ENCODE assay signal across 17 cellular contexts in genomic region chr21:23496729-23497128, GRCh38.
DNase-seq lines count a peak whose midpoint lies in the region; ATAC-seq and TF ChIP-seq lines count a peak whose summit lies in the region.
"Had no signal": no experiment of that assay in that cellular context is flagged by ENCODE, and none has a peak within 500 bp of the region (broad histone marks: within the 10 kb centered on the region; RNA-seq: fewer than 3 reads in every experiment).

No MANE protein-coding gene starts in this region.

- H3K36me3 ChIP-seq in sigmoid colon (no peaks in the 10 kb centered on the region), tibial artery (no peaks in the 10 kb centered on the region)
- H3K36me3 ChIP-seq: transverse colon had no signal

- TF ChIP-seq CTCF in sigmoid colon (IDR thresholded peaks at IDR 0.05) (no peak), tibial artery (IDR thresholded peaks at IDR 0.05) (no peak)

- H3K27ac ChIP-seq in sigmoid colon, result no peak overlapping the region
- H3K27ac ChIP-seq in tibial artery, result no peak overlapping the region
- H3K27ac ChIP-seq: transverse colon had no signal

- no peaks in the 10 kb centered on the region for H3K4me1 ChIP-seq in sigmoid colon
- H3K4me1 ChIP-seq in tibial artery, result no peaks in the 10 kb centered on the region
- H3K4me1 ChIP-seq: transverse colon had no signal

- H3K9me3 ChIP-seq in sigmoid colon (peaks cover 0 to 3% (median 0%) of the 10 kb centered on the region in 4 donors), tibial artery (no peaks in the 10 kb centered on the region)
- H3K9me3 ChIP-seq: transverse colon had no signal

- peak; percentile 94 for ATAC-seq in GM18517 (IDR thresholded peaks at IDR 0.05; ENCODE audit: unreplicated experiment)
- ATAC-seq in GM21390 (IDR thresholded peaks at IDR 0.05; ENCODE audit: unreplicated experiment), result peak; percentile 84
- ATAC-seq in HG02870 (IDR thresholded peaks at IDR 0.05; ENCODE audit: unreplicated experiment), result peak; percentile 53
- peak; percentile 81 for ATAC-seq in HG03457 (IDR thresholded peaks at IDR 0.05; ENCODE audit: unreplicated experiment)
- ATAC-seq: Panc1 had no signal

- H3K4me3 ChIP-seq in sigmoid colon (no peak overlapping the region), tibial artery (no peak overlapping the region)
- H3K4me3 ChIP-seq: transverse colon had no signal

- no peaks in the 10 kb centered on the region for H3K27me3 ChIP-seq in sigmoid colon
- no peaks in the 10 kb centered on the region for H3K27me3 ChIP-seq in tibial artery
- H3K27me3 ChIP-seq: transverse colon had no signal

- no peak for TF ChIP-seq POLR2A in sigmoid colon (IDR thresholded peaks at IDR 0.05)

- WGBS in sigmoid colon, 2 donors, result 44 to 65% methylated on average over 1 of the region's 1 CpG

- no peak for TF ChIP-seq EP300 in sigmoid colon (IDR thresholded peaks at IDR 0.05)

- intact Hi-C loops in cardiac septum (cut with DNase I) (no loop called here), sigmoid colon (cut with DNase I) (no loop called here), tibial artery (cut with DNase I; ENCODE audit: low total_unique reads) (no loop called here)

- no peak for DNase-seq in cardiac septum (ENCODE audit: low spot score)
- DNase-seq in sigmoid colon, result no peak
- DNase-seq in tibial artery, result no peak
- DNase-seq in middle frontal gyrus (ENCODE audit: extremely low spot score, low spot score), result no peak
- DNase-seq: activated naive CD4-positive, alpha-beta T cell treated with anti-CD3 and anti-CD28 coated beads, Interleukin-2, amount 50 U/mL, for 16 hours; effector CD4-positive, alpha-beta T cell; Kasumi-1; NCI-H146; NCI-H510A treated with DMSO at 0.1 percent for 48 hours; nephron progenitor cell; stimulated activated CD4-positive, alpha-beta T cell treated with anti-CD3 and anti-CD28 coated beads, Interleukin-1b, Interleukin-23, amount 100 ng/mL, for 48 hours; transverse colon had no signal
